Comparison of ENCODE assay signal across 12 cellular contexts in the genomic region with DNA sequence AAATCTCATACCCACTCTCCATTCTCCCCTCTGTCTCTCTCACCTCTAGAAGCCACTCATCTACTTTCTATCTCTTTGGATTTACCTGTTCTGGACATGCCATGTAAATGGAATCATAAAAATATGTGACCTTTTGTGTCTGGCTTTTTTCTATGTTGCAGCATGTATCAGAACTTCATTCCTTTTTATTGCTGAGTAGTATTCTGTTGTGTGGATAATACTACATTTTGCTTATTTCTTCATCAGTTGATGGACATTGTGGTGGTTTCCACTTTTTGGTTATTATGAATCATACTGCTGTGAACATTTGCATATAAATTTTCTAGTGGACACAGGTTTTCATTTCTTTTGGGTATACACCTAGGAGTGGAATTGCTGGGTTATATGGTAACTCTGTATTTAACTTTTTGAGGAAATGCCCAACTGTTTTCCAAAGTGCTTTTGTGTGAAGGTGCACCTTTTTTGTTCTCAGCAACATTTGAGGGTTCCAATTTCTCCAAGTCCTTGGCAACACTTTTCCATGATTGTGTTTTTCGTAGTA.
"Had no signal": no experiment of that assay in that cellular context is flagged by ENCODE, and none has a peak within 500 bp of the region (broad histone marks: within the 10 kb centered on the region; RNA-seq: fewer than 3 reads in every experiment).

No MANE protein-coding gene starts in this region.

- H3K9me3 ChIP-seq: ascending aorta, right atrium auricular region, SK-N-SH, testis, upper lobe of right lung had no signal

- H3K4me1 ChIP-seq: foreskin keratinocyte had no signal

- H3K4me3 ChIP-seq: ascending aorta, right atrium auricular region, skin epidermis, testis, upper lobe of right lung had no signal

- H3K27me3 ChIP-seq: ascending aorta, foreskin keratinocyte, right atrium auricular region, testis, upper lobe of right lung had no signal

- H3K36me3 ChIP-seq: ascending aorta, right atrium auricular region, upper lobe of right lung had no signal

- H3K27ac ChIP-seq: foreskin keratinocyte, testis, upper lobe of right lung had no signal

- ATAC-seq: activated T-cell treated with anti-CD3 and anti-CD28 coated beads, Interleukin-2, amount 50 U/mL, for 72 hours; effector memory CD8-positive, alpha-beta T cell; foreskin keratinocyte; upper lobe of right lung had no signal

- DNase-seq: activated CD4-positive, alpha-beta T cell treated with anti-CD3 and anti-CD28 coated beads, Interleukin-2, amount 50 U/mL, for 1 hour; activated gamma-delta T cell; activated T-cell treated with anti-CD3 and anti-CD28 coated beads, Interleukin-2, amount 50 U/mL, for 72 hours; effector memory CD8-positive, alpha-beta T cell; foreskin keratinocyte; kidney; SK-N-SH; testis; upper lobe of right lung had no signal
